4 cellular contexts compared by ENCODE assay signal in genomic region chr14:105203701-105204100, GRCh38.
"Had no signal": no experiment of that assay in that cellular context is flagged by ENCODE, and none has a peak within 500 bp of the region (broad histone marks: within the 10 kb centered on the region; RNA-seq: fewer than 3 reads in every experiment).

No MANE protein-coding gene starts in this region.

- H3K27ac ChIP-seq: WERI-Rb-1 had no signal

- H3K4me3 ChIP-seq: adrenal gland, body of pancreas had no signal

- H3K36me3 ChIP-seq: adrenal gland, WERI-Rb-1 had no signal

- ATAC-seq: activated naive CD8-positive, alpha-beta T cell treated with anti-CD3 and anti-CD28 coated beads, Interleukin-2, amount 50 U/mL, for 24 hours had no signal

- H3K9me3 ChIP-seq: adrenal gland, body of pancreas had no signal
